14 cellular contexts compared by ENCODE assay signal in genomic region chr10:35192645-35193249, GRCh38.
DNase-seq lines count a peak whose midpoint lies in the region; ATAC-seq and TF ChIP-seq lines count a peak whose summit lies in the region.
"Had no signal": no experiment of that assay in that cellular context is flagged by ENCODE, and none has a peak within 500 bp of the region (broad histone marks: within the 10 kb centered on the region; RNA-seq: fewer than 3 reads in every experiment).

No MANE protein-coding gene starts in this region.

- DNase-seq in activated CD4-positive, alpha-beta T cell treated with anti-CD3 and anti-CD28 coated beads, Interleukin-2, amount 10 ng/mL, durations not matched to agents 24 days and 14 days = no peak
- no peak for DNase-seq in activated CD4-positive, alpha-beta T cell treated with anti-CD3 and anti-CD28 coated beads for 4 hours
- peak; percentile 24 for DNase-seq in NCI-H226
- peak; percentile 51 for DNase-seq in endodermal cell
- no peak for DNase-seq in NCI-H1417 (lab: John Stamatoyannopoulos, UW)
- no peak for DNase-seq in T-cell
- no peak for DNase-seq in ecto neural progenitor cell (ENCODE audit: low spot score)
- DNase-seq: caudate nucleus, NCI-H2029 treated with DMSO at 0.1 percent for 48 hours, NCI-H774, right lobe of liver had no signal

- POLR2A ChIA-PET in T-cell (lab: Charles Lee) = interaction anchor here in 1 of 2 donors (0.6 to 1.3 kb wide), 3 partner anchors 50 to 68 kb away, joined by 3 read pairs; no protein-coding TSS in a partner anchor

- H3K9ac ChIP-seq in endodermal cell (ENCODE audit: extremely low read depth, low read length, poor library complexity, severe bottlenecking) = no peak overlapping the region
- no peak overlapping the region for H3K9ac ChIP-seq in parathyroid adenoma

- H3K9me3 ChIP-seq in endodermal cell (ENCODE audit: control insufficient read depth, low read length) = peaks cover 7% of the 10 kb centered on the region
- H3K9me3 ChIP-seq in parathyroid adenoma (ENCODE audit: control insufficient read depth, low read length) = no peaks in the 10 kb centered on the region
- H3K9me3 ChIP-seq: right lobe of liver, thoracic aorta had no signal

- H3K4me1 ChIP-seq in endodermal cell (ENCODE audit: control insufficient read depth, insufficient read depth, low read length) = no peaks in the 10 kb centered on the region
- H3K4me1 ChIP-seq in parathyroid adenoma = peaks cover 7% of the 10 kb centered on the region

- H2AFZ ChIP-seq in parathyroid adenoma = peak overlapping the region; percentile 15

- H3K27me3 Mint-ChIP-seq in activated CD4-positive, alpha-beta T cell treated with anti-CD3 and anti-CD28 coated beads, Interleukin-2, amount 10 ng/mL, durations not matched to agents 24 days and 14 days = no peaks in the 10 kb centered on the region
- H3K27me3 Mint-ChIP-seq in endodermal cell (ENCODE audit: insufficient read depth) (no peaks in the 10 kb centered on the region), T-cell (no peaks in the 10 kb centered on the region)

- H3K79me2 ChIP-seq in parathyroid adenoma = no peaks in the 10 kb centered on the region

- peaks cover 8% of the 10 kb centered on the region for H3K36me3 Mint-ChIP-seq in activated CD4-positive, alpha-beta T cell treated with anti-CD3 and anti-CD28 coated beads, Interleukin-2, amount 10 ng/mL, durations not matched to agents 24 days and 14 days (ENCODE audit: low read depth)
- H3K36me3 Mint-ChIP-seq in endodermal cell (ENCODE audit: low read depth) = peaks cover 15% of the 10 kb centered on the region
- H3K36me3 Mint-ChIP-seq in T-cell = peaks cover 17% of the 10 kb centered on the region

- H3K27ac ChIP-seq in endodermal cell (ENCODE audit: low read depth, low read length) = no peak overlapping the region
- peak overlapping the region; percentile 37 for H3K27ac ChIP-seq in parathyroid adenoma

- H3K36me3 ChIP-seq in endodermal cell (ENCODE audit: control insufficient read depth, insufficient read depth, low read length) (no peaks in the 10 kb centered on the region), parathyroid adenoma (ENCODE audit: control insufficient read depth, insufficient read depth, low read length) (no peaks in the 10 kb centered on the region)
- H3K36me3 ChIP-seq: right lobe of liver, thoracic aorta had no signal

- H3K4me3 ChIP-seq in endodermal cell (ENCODE audit: low read length) = no peak overlapping the region
- H3K4me3 ChIP-seq in parathyroid adenoma (ENCODE audit: low read depth, low read length) = no peak overlapping the region
- H3K4me3 ChIP-seq: right lobe of liver, thoracic aorta had no signal

- WGBS in endodermal cell (ENCODE audit: insufficient coverage in 1 of 2, insufficient read length in 1 of 2), 2 experiments = 48 to 60% methylated on average over 1 to 3 of the region's 3 CpGs

- TF ChIP-seq CTCF in endodermal cell (conservative IDR thresholded peaks at IDR 0.05) = no peak
- no peak for TF ChIP-seq CTCF in parathyroid adenoma (IDR thresholded peaks at IDR 0.05)

- H3K4me2 ChIP-seq in parathyroid adenoma (ENCODE audit: low read length) = no peak overlapping the region

- no peaks in the 10 kb centered on the region for H3K9me3 Mint-ChIP-seq in activated CD4-positive, alpha-beta T cell treated with anti-CD3 and anti-CD28 coated beads, Interleukin-2, amount 10 ng/mL, durations not matched to agents 24 days and 14 days
- H3K9me3 Mint-ChIP-seq in endodermal cell (no peaks in the 10 kb centered on the region), T-cell (no peaks in the 10 kb centered on the region)

- intact Hi-C loops in activated CD4-positive, alpha-beta T cell treated with anti-CD3 and anti-CD28 coated beads, Interleukin-2, amount 10 ng/mL, durations not matched to agents 24 days and 14 days (cut with micrococcal nuclease) = no loop called here

- no peak for ATAC-seq in T-cell (replicated peaks in 1 of 4)
- ATAC-seq: Panc1 had no signal

- CTCF ChIA-PET in T-cell (lab: Charles Lee) = no interaction called here

- H3K27me3 ChIP-seq in endodermal cell (ENCODE audit: control insufficient read depth, insufficient read depth, low read length, poor library complexity, severe bottlenecking) (no peaks in the 10 kb centered on the region), parathyroid adenoma (ENCODE audit: control insufficient read depth, insufficient read depth, low read length) (no peaks in the 10 kb centered on the region)
- H3K27me3 ChIP-seq: right lobe of liver had no signal

- H3K27ac Mint-ChIP-seq in activated CD4-positive, alpha-beta T cell treated with anti-CD3 and anti-CD28 coated beads, Interleukin-2, amount 10 ng/mL, durations not matched to agents 24 days and 14 days = peak overlapping the region; percentile 81
- H3K27ac Mint-ChIP-seq in endodermal cell (no peak overlapping the region), T-cell (peak overlapping the region in 1 of 2 donors; percentile 0)

- H3K4me3 Mint-ChIP-seq in activated CD4-positive, alpha-beta T cell treated with anti-CD3 and anti-CD28 coated beads, Interleukin-2, amount 10 ng/mL, durations not matched to agents 24 days and 14 days = peak overlapping the region; percentile 33
- H3K4me3 Mint-ChIP-seq in endodermal cell (no peak overlapping the region), T-cell (no peak overlapping the region)

- peaks cover 30% of the 10 kb centered on the region for H3K4me1 Mint-ChIP-seq in activated CD4-positive, alpha-beta T cell treated with anti-CD3 and anti-CD28 coated beads, Interleukin-2, amount 10 ng/mL, durations not matched to agents 24 days and 14 days
- H3K4me1 Mint-ChIP-seq in endodermal cell = peaks cover 18% of the 10 kb centered on the region
- H3K4me1 Mint-ChIP-seq in T-cell = peaks cover 25 to 39% (median 31%) of the 10 kb centered on the region in 3 donors

Comparison
In these comparisons a context has a peak if more than half of its experiments do, and no peak if none do; other contexts are left out.
1. DNase-seq: peak in NCI-H226 (single experiment) and endodermal cell (single experiment); none in activated CD4-positive, alpha-beta T cell treated with anti-CD3 and anti-CD28 coated beads, Interleukin-2, amount 10 ng/mL, durations not matched to agents 24 days and 14 days (single experiment), activated CD4-positive, alpha-beta T cell treated with anti-CD3 and anti-CD28 coated beads for 4 hours (0 of 2), NCI-H1417 (0 of 3), T-cell (0 of 34) and ecto neural progenitor cell (single experiment).